ENCODE assay signal across 16 cellular contexts in the genomic region with DNA sequence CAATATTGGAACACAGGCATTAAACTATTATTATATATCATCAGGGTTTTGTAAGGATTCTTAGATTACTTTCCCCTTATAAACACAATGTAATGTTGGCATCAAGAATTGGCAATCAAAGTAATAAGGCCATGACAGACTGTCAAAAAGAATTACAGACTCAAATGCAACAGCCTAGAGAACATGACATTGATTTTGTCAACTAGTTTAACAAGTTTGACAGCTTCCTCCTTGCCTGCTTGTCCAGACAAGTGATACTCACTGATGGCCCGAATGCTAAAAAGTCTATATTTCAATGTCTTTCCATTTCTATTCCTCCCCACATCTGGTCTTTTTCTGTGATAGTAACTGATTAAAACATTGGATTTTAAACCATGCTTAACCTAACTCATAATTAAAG.
"Had no signal": no experiment of that assay in that cellular context is flagged by ENCODE, and none has a peak within 500 bp of the region (broad histone marks: within the 10 kb centered on the region; RNA-seq: fewer than 3 reads in every experiment).

No MANE protein-coding gene starts in this region.

- H3K36me3 ChIP-seq: colonic mucosa, thyroid gland had no signal

- H3K4me2 ChIP-seq: hepatocyte had no signal

- ATAC-seq: activated CD8-positive, alpha-beta T cell treated with anti-CD3 and anti-CD28 coated beads, Interleukin-2, amount 10 ng/mL, durations not matched to agents 7 days and 5 days had no signal

- H3K27me3 ChIP-seq: colonic mucosa, hepatocyte, thyroid gland had no signal

- H2AFZ ChIP-seq: hepatocyte had no signal

- H3K27ac ChIP-seq: colonic mucosa, hepatocyte, thyroid gland had no signal

- H3K4me1 ChIP-seq: colonic mucosa, thyroid gland had no signal

- H3K4me3 ChIP-seq: colonic mucosa, hepatocyte, lung, thyroid gland had no signal

- H3K9me3 ChIP-seq: colonic mucosa, thyroid gland had no signal

- DNase-seq: activated CD4-positive, alpha-beta T cell treated with anti-CD3 and anti-CD28 coated beads for 48 hours; activated CD4-positive, CD25-positive, alpha-beta regulatory T cell; activated CD8-positive, alpha-beta T cell treated with anti-CD3 and anti-CD28 coated beads, Interleukin-2, amount 10 ng/mL, durations not matched to agents 7 days and 5 days; activated naive CD4-positive, alpha-beta T cell treated with Interleukin-2 at 50 U/mL for 16 hours; activated T-cell treated with anti-CD3 and anti-CD28 coated beads, Interleukin-2, amount 50 U/mL, for 24 hours; colonic mucosa; foreskin fibroblast; midbrain; nephron progenitor cell; occipital lobe; retina; stimulated activated CD8-positive, alpha-beta memory T cell treated with anti-CD3 and anti-CD28 coated beads, Interleukin-4, amount 100 ng/mL, for 48 hours; stimulated activated naive CD4-positive, alpha-beta T cell; thyroid gland had no signal

- H3K79me2 ChIP-seq: hepatocyte had no signal
